ENCODE assay signal across 8 cellular contexts in genomic region chr14:22838631-22839041, GRCh38. TPM values are rescaled to one million over a fixed set of nuclear protein-coding genes. Genes with fewer than 3 reads are reported as not detected.
DNase-seq lines count a peak whose midpoint lies in the region; ATAC-seq and TF ChIP-seq lines count a peak whose summit lies in the region.

No MANE protein-coding gene starts in this region.

- TF ChIP-seq CTCF in adrenal gland (IDR thresholded peaks at IDR 0.05) = no peak

- peak overlapping the region; percentile 85; the same call in 1 of the 2 replicates for H3K4me3 ChIP-seq in H7 (ENCODE audit: insufficient read depth, low read depth, low read length)
- H3K4me3 ChIP-seq in adrenal gland = peak overlapping the region in 1 of 4 donors; percentile 64
- H3K4me3 ChIP-seq in skeletal muscle tissue (ENCODE audit: low read length in 3 of 3) = peak overlapping the region in 2 of 3 donors; percentile 73 to 80

- peak overlapping the region in 2 of 3 donors; percentile 76 to 85 for H3K9ac ChIP-seq in skeletal muscle tissue (ENCODE audit: low read depth in 1 of 3, low read length in 3 of 3)

- 50 to 62% (median 55%) methylated on average over 6 of the region's 6 CpGs for WGBS in adrenal gland, 4 donors

- peaks cover 17 to 27% of the 10 kb centered on the region in 2 donors for H3K4me1 ChIP-seq in adrenal gland (replicated peaks in 1 of 2)
- peaks cover 17 to 22% (median 21%) of the 10 kb centered on the region in 3 donors for H3K4me1 ChIP-seq in skeletal muscle tissue (ENCODE audit: control insufficient read depth in 3 of 3, insufficient read depth in 3 of 3, low read length in 3 of 3)

- H3K36me3 ChIP-seq in H7 (replicated peaks; ENCODE audit: control insufficient read depth, insufficient read depth, low read length) = peaks cover 24% of the 10 kb centered on the region
- peaks cover 0 to 42% of the 10 kb centered on the region in 2 donors for H3K36me3 ChIP-seq in adrenal gland (replicated peaks in 1 of 2)
- H3K36me3 ChIP-seq in skeletal muscle tissue (ENCODE audit: control insufficient read depth in 3 of 3, insufficient read depth in 3 of 3, low read length in 3 of 3) = peaks cover 20 to 41% (median 33%) of the 10 kb centered on the region in 3 donors

- no peak for ATAC-seq in HG03432 (IDR thresholded peaks at IDR 0.05; ENCODE audit: unreplicated experiment)

- H3K27ac ChIP-seq in adrenal gland = peak overlapping the region in 3 of 5 donors; percentile 74 to 90 (median 83)
- H3K27ac ChIP-seq in skeletal muscle tissue (ENCODE audit: low read depth, low read length) = peak overlapping the region; percentile 87

- intact Hi-C loops in adrenal gland (cut with DNase I) = no loop called here

- H3K9me3 ChIP-seq in adrenal gland (replicated peaks in 1 of 3) = no peaks in the 10 kb centered on the region
- H3K9me3 ChIP-seq in skeletal muscle tissue (ENCODE audit: control insufficient read depth in 3 of 3, low read length in 3 of 3) = no peaks in the 10 kb centered on the region

- no peaks in the 10 kb centered on the region; the same call in 1 of the 2 replicates for H3K27me3 ChIP-seq in H7 (ENCODE audit: control insufficient read depth, insufficient read depth, low read length)
- no peaks in the 10 kb centered on the region for H3K27me3 ChIP-seq in adrenal gland
- H3K27me3 ChIP-seq in skeletal muscle tissue (ENCODE audit: control insufficient read depth in 3 of 3, insufficient read depth in 3 of 3, low read length in 3 of 3) = peaks cover 0 to 21% (median 5%) of the 10 kb centered on the region in 3 donors

- DNase-seq in H7 (peak; percentile 65), adrenal gland (peak in 2 of 7 donors; percentile 21), hepatic stellate cell (ENCODE audit: low spot score) (peak; percentile 80), OCI-M1 (lab: John Stamatoyannopoulos, UW) (no peak), NCI-H774 (lab: John Stamatoyannopoulos, UW) (no peak), NCI-H748 (lab: John Stamatoyannopoulos, UW; ENCODE audit: unreplicated experiment) (no peak)

- no peak for TF ChIP-seq POLR2A in adrenal gland (IDR thresholded peaks at IDR 0.05)

RNA-seq across cellular contexts. Expression of gene MMP14, which starts 2.3 kb away (rescaled TPM):
- total RNA-seq in H7 (2014; rRNA removed; shearing (Covaris generic)) = 54.6 and 79.8 TPM in 2 replicates
- total RNA-seq in adrenal gland (100 to 1,000 TPM in 4 of 8 donors, 10 to 100 TPM in 4; 55.7 to 161 (median 97.8) TPM), skeletal muscle tissue (96.0 TPM)
- polyA plus RNA-seq in adrenal gland = 10 to 100 TPM; 15.5 to 65.2 (median 17.0) TPM

RNA-seq across cellular contexts. Expression of gene MRPL52, which starts 8.9 kb away (rescaled TPM):
- 80.8 and 86.6 TPM in 2 replicates for total RNA-seq in H7 (2014; rRNA removed; shearing (Covaris generic))
- total RNA-seq in adrenal gland (100 to 1,000 TPM in 4 of 8 donors, 10 to 100 TPM in 4; 58.3 to 390 (median 102) TPM), skeletal muscle tissue (16.7 TPM)
- 100 to 1,000 TPM in 2 of 3 donors, 10 to 100 TPM in 1; 66.0 to 337 (median 256) TPM for polyA plus RNA-seq in adrenal gland

RNA-seq across cellular contexts. Expression of gene SLC7A7, which starts 23.4 kb away (rescaled TPM):
- 5.7 and 8.3 TPM in 2 replicates for total RNA-seq in H7 (2014; rRNA removed; shearing (Covaris generic))
- total RNA-seq in adrenal gland = 10 to 100 TPM in 7 of 8 donors, 1 to 10 TPM in 1; 7.3 to 30.5 (median 20.7) TPM
- 10 to 100 TPM in 1 of 3 donors, 1 to 10 TPM in 2; 4.0 to 10.1 (median 6.5) TPM for polyA plus RNA-seq in adrenal gland
- total RNA-seq in skeletal muscle tissue = 15.1 TPM

RNA-seq across cellular contexts. Expression of gene LRP10, which starts 32.9 kb away (rescaled TPM):
- 9.5 and 19.3 TPM in 2 replicates for total RNA-seq in H7 (2014; rRNA removed; shearing (Covaris generic))
- total RNA-seq in adrenal gland (100 to 1,000 TPM in 4 of 8 donors, 10 to 100 TPM in 4; 74.5 to 207 (median 104) TPM), skeletal muscle tissue (11.0 TPM)
- polyA plus RNA-seq in adrenal gland = 10 to 100 TPM; 13.1 to 26.8 (median 14.8) TPM

RNA-seq across cellular contexts. Expression of gene REM2, which starts 44.4 kb away (rescaled TPM):
- 0.33 and 0.73 TPM in 2 replicates for total RNA-seq in H7 (2014; rRNA removed; shearing (Covaris generic))
- total RNA-seq in adrenal gland (under 1 TPM in 4 of 8 donors, not detected in 4; 0.15 to 0.28 (median 0.23) TPM), skeletal muscle tissue (under 0.01 TPM)
- polyA plus RNA-seq in adrenal gland = 1 to 10 TPM in 1 of 3 donors, under 1 TPM in 2; 0.09 to 1.2 (median 0.64) TPM

Comparison
In these comparisons a context has a peak if more than half of its experiments do, and no peak if none do; other contexts are left out.
1. DNase-seq: peak in H7 (single experiment) and hepatic stellate cell (single experiment); none in OCI-M1 (single experiment), NCI-H774 (single experiment) and NCI-H748 (single experiment).